Comparison of ENCODE assay signal across 13 cellular contexts in the genomic region with DNA sequence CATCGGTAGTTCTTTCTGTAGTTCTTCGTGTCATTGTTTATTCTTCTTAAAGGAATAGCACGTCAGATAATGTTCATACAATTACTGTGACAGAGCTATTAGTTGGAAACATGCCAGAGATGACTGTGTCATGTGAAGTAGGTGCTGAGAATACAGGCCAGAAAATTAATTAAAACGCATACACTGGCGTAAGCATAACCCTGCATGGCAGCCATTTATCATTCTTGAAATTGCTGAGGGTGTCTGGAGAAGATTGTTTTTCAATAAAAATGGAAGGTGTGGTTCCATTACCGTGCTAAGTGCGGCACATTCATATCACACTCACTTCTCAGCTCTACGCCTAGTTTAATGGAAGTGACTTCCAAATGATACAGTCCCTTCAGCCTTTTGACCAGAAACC. TPM values are rescaled to one million over a fixed set of nuclear protein-coding genes. Genes with fewer than 3 reads are reported as not detected.
DNase-seq lines count a peak whose midpoint lies in the region; ATAC-seq, FAIRE-seq and TF ChIP-seq lines count a peak whose summit lies in the region.
"Had no signal": no experiment of that assay in that cellular context is flagged by ENCODE, and none has a peak within 500 bp of the region (broad histone marks: within the 10 kb centered on the region; RNA-seq: fewer than 3 reads in every experiment).

No MANE protein-coding gene starts in this region.

- no peaks in the 10 kb centered on the region for H3K9me3 Mint-ChIP-seq in natural killer cell
- H3K9me3 Mint-ChIP-seq: activated CD4-positive, alpha-beta T cell treated with anti-CD3 and anti-CD28 coated beads, Interleukin-2, amount 10 ng/mL, durations not matched to agents 24 days and 14 days; activated T-cell treated with anti-CD3 and anti-CD28 coated beads, Interleukin-2, amount 50 U/mL, for 72 hours had no signal

- H3K27ac ChIP-seq in K562 (ENCODE audit: extremely low read depth, low read depth, low read length): no peak overlapping the region
- peak overlapping the region; percentile 4 to 98 for H3K27ac ChIP-seq in thoracic aorta
- H3K27ac ChIP-seq in left lung: peak overlapping the region in 1 of 2 donors; percentile 97

- no peak for ATAC-seq in K562
- ATAC-seq in thoracic aorta (ENCODE audit: insufficient number of reproducible peaks, low FRiP score, low read depth): no peak
- no peak for ATAC-seq in natural killer cell
- ATAC-seq in left lung: no peak
- ATAC-seq: activated T-cell treated with anti-CD3 and anti-CD28 coated beads, Interleukin-2, amount 50 U/mL, for 72 hours; stimulated activated naive B cell treated with anti-CD40 and anti-IgM and Interleukin-4, amounts not matched to agents 10 μg/mL and 1 μg/mL and 100 μg/mL, for 72 hours had no signal

- POLR2A ChIA-PET in K562 (lab: Yijun Ruan, JAX): interaction anchor here (0.6 to 1.0 kb wide), 2 partner anchors 198 to 209 kb away, joined by 3 read pairs; no protein-coding TSS in a partner anchor

- DNase-seq in NCI-H187 treated with DMSO at 0.1 percent for 48 hours (lab: John Stamatoyannopoulos, UW): peak; percentile 89
- DNase-seq in K562 (ENCODE audit: extremely low read depth in 1 of 4, low spot score in 3 of 4): no peak
- DNase-seq in islet precursor cell: peak; percentile 15
- DNase-seq in thoracic aorta (ENCODE audit: low spot score): no peak
- no peak for DNase-seq in natural killer cell
- DNase-seq in left lung: no peak
- no peak for DNase-seq in stimulated activated CD4-positive, alpha-beta T cell treated with anti-CD3 and anti-CD28 coated beads, Interleukin-2, amount 100 ng/mL, for 48 hours
- DNase-seq: activated CD4-positive, alpha-beta T cell treated with anti-CD3 and anti-CD28 coated beads, Interleukin-2, amount 10 ng/mL, durations not matched to agents 24 days and 14 days; activated T-cell treated with anti-CD3 and anti-CD28 coated beads, Interleukin-2, amount 50 U/mL, for 72 hours; CD4-positive, alpha-beta memory T cell; NCI-H1694 treated with DMSO at 0.1 percent for 48 hours; stimulated activated CD4-positive, alpha-beta T cell treated with anti-CD3 and anti-CD28 coated beads, Interleukin-4, amount 100 ng/mL, for 4 hours; stimulated activated naive B cell treated with anti-CD40 and anti-IgM and Interleukin-4, amounts not matched to agents 10 μg/mL and 1 μg/mL and 100 μg/mL, for 72 hours had no signal

- no peaks in the 10 kb centered on the region for H3K27me3 ChIP-seq in K562 (ENCODE audit: control insufficient read depth in 2 of 2, insufficient read depth in 2 of 2, low read length in 2 of 2)
- no peaks in the 10 kb centered on the region for H3K27me3 ChIP-seq in thoracic aorta (replicated peaks; ENCODE audit: insufficient read depth)
- no peaks in the 10 kb centered on the region for H3K27me3 ChIP-seq in left lung

- peaks cover 3% of the 10 kb centered on the region for H3K9me1 ChIP-seq in K562 (ENCODE audit: control insufficient read depth, insufficient read depth, low read length)

- H3K9me3 ChIP-seq in K562 (replicated peaks; ENCODE audit: control insufficient read depth, insufficient read depth, low read depth, low read length) (no peaks in the 10 kb centered on the region), thoracic aorta (no peaks in the 10 kb centered on the region), left lung (no peaks in the 10 kb centered on the region)

- TF ChIP-seq RAD21 in K562 (CRISPR knock-in tag; conservative IDR thresholded peaks at IDR 0.05 in 1 of 2, IDR thresholded peaks at IDR 0.05 in 1 of 2): no peak

- TF ChIP-seq POLR2A in K562 (conservative IDR thresholded peaks at IDR 0.05): no peak

- H3K4me1 Mint-ChIP-seq in natural killer cell: no peaks in the 10 kb centered on the region

- TF ChIP-seq CTCF in K562 (IDR thresholded peaks at IDR 0.05 in 2 of 3, conservative IDR thresholded peaks at IDR 0.05 in 1 of 3; ENCODE audit: insufficient read depth in 2 of 3, low read depth in 1 of 3, low read length in 3 of 3): no peak
- no peak for TF ChIP-seq CTCF in thoracic aorta (IDR thresholded peaks at IDR 0.05)
- TF ChIP-seq CTCF in natural killer cell (IDR thresholded peaks at IDR 0.05): no peak
- TF ChIP-seq CTCF in left lung (IDR thresholded peaks at IDR 0.05): no peak

- H4K20me1 ChIP-seq in K562 (replicated peaks; ENCODE audit: control insufficient read depth, insufficient read depth, low read length): 0 out of 2 replicates have a peak, but pooled peaks cover 6% of the 10 kb centered on the region

- intact Hi-C loops in K562 (cut with micrococcal nuclease): no loop called here
- intact Hi-C loops in natural killer cell (cut with micrococcal nuclease): no loop called here
- intact Hi-C loops in left lung (cut with DNase I): no loop called here

- BruUV-seq in K562 (replicated peaks; lab: Mats Ljungman, UMichigan): no TSS peak

- in situ Hi-C loops in K562 (cut with MboI): no loop called here

- H3K36me3 Mint-ChIP-seq in natural killer cell: peaks cover 14% of the 10 kb centered on the region

- H3K4me1 ChIP-seq in K562 (replicated peaks in 1 of 2; ENCODE audit: control insufficient read depth in 2 of 2, insufficient read depth in 2 of 2, low read length in 2 of 2) (peaks cover under 1 to 3% of the 10 kb centered on the region in 2 experiments; a peak in 2 of 5 replicates), thoracic aorta (ENCODE audit: control insufficient read depth in 1 of 2, low read depth in 2 of 2) (peaks cover 23 to 71% of the 10 kb centered on the region in 2 donors), left lung (peaks cover 23 to 95% of the 10 kb centered on the region in 2 donors)

- H3K36me3 ChIP-seq in K562 (ENCODE audit: control insufficient read depth, insufficient read depth, low read length) (peaks cover 93% of the 10 kb centered on the region), thoracic aorta (peaks cover 57% of the 10 kb centered on the region), left lung (peaks cover 5 to 93% of the 10 kb centered on the region in 2 donors)

- no peak overlapping the region for H2AFZ ChIP-seq in K562 (ENCODE audit: low read depth, low read length)

- 90% methylated on average over 8 of the region's 8 CpGs for WGBS in K562 (ENCODE audit: insufficient coverage, low coverage, missing lambda C conversion rate)

- TF ChIP-seq EP300 in K562 (IDR thresholded peaks at IDR 0.05; ENCODE audit: low read length): no peak

- no peak overlapping the region for H3K4me2 ChIP-seq in K562 (ENCODE audit: insufficient read depth, low read length)

- H3K9ac ChIP-seq in K562 (ENCODE audit: insufficient read depth in 1 of 2, low read depth in 2 of 2, low read length in 2 of 2): no peak overlapping the region

- no peak overlapping the region for H3K4me3 Mint-ChIP-seq in natural killer cell
- H3K4me3 Mint-ChIP-seq: activated CD4-positive, alpha-beta T cell treated with anti-CD3 and anti-CD28 coated beads, Interleukin-2, amount 10 ng/mL, durations not matched to agents 24 days and 14 days; activated T-cell treated with anti-CD3 and anti-CD28 coated beads, Interleukin-2, amount 50 U/mL, for 72 hours; CD4-positive, alpha-beta memory T cell; stimulated activated naive B cell treated with anti-CD40 and anti-IgM and Interleukin-4, amounts not matched to agents 10 μg/mL and 1 μg/mL and 100 μg/mL, for 72 hours had no signal

- no peak for FAIRE-seq in K562 (lab: Jason Lieb, UNC)

- H3K4me3 ChIP-seq in K562: no peak overlapping the region
- H3K4me3 ChIP-seq in thoracic aorta: no peak overlapping the region
- H3K4me3 ChIP-seq in left lung: no peak overlapping the region

- CTCF ChIA-PET in K562 (lab: Yijun Ruan, JAX; ENCODE audit: low intra/inter-chr PET ratio): no interaction called here

- no peak overlapping the region for H3K27ac Mint-ChIP-seq in natural killer cell
- H3K27ac Mint-ChIP-seq: activated CD4-positive, alpha-beta T cell treated with anti-CD3 and anti-CD28 coated beads, Interleukin-2, amount 10 ng/mL, durations not matched to agents 24 days and 14 days; stimulated activated naive B cell treated with anti-CD40 and anti-IgM and Interleukin-4, amounts not matched to agents 10 μg/mL and 1 μg/mL and 100 μg/mL, for 72 hours had no signal

- H3K79me2 ChIP-seq in K562 (ENCODE audit: control insufficient read depth, insufficient read depth, low read length): peaks cover 9% of the 10 kb centered on the region

- no peaks in the 10 kb centered on the region for H3K27me3 Mint-ChIP-seq in natural killer cell (ENCODE audit: low read depth in 2 of 2)
- H3K27me3 Mint-ChIP-seq: activated CD4-positive, alpha-beta T cell treated with anti-CD3 and anti-CD28 coated beads, Interleukin-2, amount 10 ng/mL, durations not matched to agents 24 days and 14 days; CD4-positive, alpha-beta memory T cell; stimulated activated naive B cell treated with anti-CD40 and anti-IgM and Interleukin-4, amounts not matched to agents 10 μg/mL and 1 μg/mL and 100 μg/mL, for 72 hours had no signal

TF ChIP-seq in K562, 482 proteins besides CTCF, POLR2A, EP300 and RAD21 (continues in another document):
- TF ChIP-seq NFIC (IDR thresholded peaks at IDR 0.05): peak; percentile 34

RNA-seq across cellular contexts. Expression of a gene that starts 7.8 kb away (rescaled TPM):
- 11.0 and 16.7 TPM in 2 replicates for total RNA-seq in K562 (2011; cell fraction: chromatin; rRNA removed; ENCODE audit: low replicate concordance)
- 10.9 and 16.3 TPM in 2 replicates for total RNA-seq in K562 (2011; cell fraction: nucleolus; rRNA removed)
- total RNA-seq in K562 (2011; cell fraction: nucleoplasm; rRNA removed): 9.7 and 11.9 TPM in 2 replicates
- total RNA-seq in K562 (2014; rRNA removed) (12.2 and 13.1 TPM in 2 replicates), K562 (2014; rRNA removed; fragmentation: Illumina TruSeq; extraction: Trizol) (11.2 and 11.5 TPM in 2 replicates), K562 (2015; rRNA removed; fragmentation: Illumina TruSeq; extraction: Trizol) (14.0 and 15.4 TPM in 2 replicates), K562 (2021) (24.4 and 26.2 TPM in 2 replicates), thoracic aorta (100 to 1,000 TPM; 120 to 226 TPM), natural killer cell (10 to 100 TPM; 10.6 to 36.9 (median 18.5) TPM), left lung (100 to 1,000 TPM in 1 of 2 donors, 10 to 100 TPM in 1; 93.2 to 129 TPM)
- polyA plus RNA-seq in K562 (2011; rRNA removed) (8.7 and 10.5 TPM in 2 replicates), K562 (2014; fragmentation: Illumina TruSeq; extraction: Trizol) (17.9 and 24.2 TPM in 2 replicates), K562 (2014; fragmentation: Nextera tagmentation; extraction: Ambion mirVana) (1 to 10 TPM; 1.7 to 2.2 TPM), K562 (2014; rRNA removed) (12.8 and 13.7 TPM in 2 replicates)
- polyA plus RNA-seq in K562 (2011; cell fraction: cytosol; rRNA removed): 5.4 and 6.5 TPM in 2 replicates
- polyA plus RNA-seq in K562 (2011; cell fraction: nucleus; rRNA removed): 17.0 and 22.9 TPM in 2 replicates
- 12.5 and 19.4 TPM in 2 replicates for polyA plus RNA-seq in K562 (2012)
- polyA minus RNA-seq in K562 (2011; rRNA and poly(A)+ RNA removed): 6.7 and 7.2 TPM in 2 replicates
- 7.4 and 11.6 TPM in 2 replicates for polyA minus RNA-seq in K562 (2011; cell fraction: cytosol; rRNA and poly(A)+ RNA removed)
- 9.2 and 9.9 TPM in 2 replicates for polyA minus RNA-seq in K562 (2011; cell fraction: nucleus; rRNA and poly(A)+ RNA removed)

Comparison
In these comparisons a context has a peak if more than half of its experiments do, and no peak if none do; other contexts are left out.
1. DNase-seq: peak in NCI-H187 treated with DMSO at 0.1 percent for 48 hours (single experiment) and islet precursor cell (single experiment); none in K562 (0 of 4), thoracic aorta (single experiment), natural killer cell (single experiment), left lung (0 of 2) and stimulated activated CD4-positive, alpha-beta T cell treated with anti-CD3 and anti-CD28 coated beads, Interleukin-2, amount 100 ng/mL, for 48 hours (0 of 2).